ENCODE assay signal across 8 cellular contexts in genomic region chr10:120456626-120457430, GRCh38. TPM values are rescaled to one million over a fixed set of nuclear protein-coding genes. Genes with fewer than 3 reads are reported as not detected.
A peak's percentile ranks its signal among the peaks of the same experiment; 100 is the strongest.
DNase-seq lines count a peak whose midpoint lies in the region; ATAC-seq lines count a peak whose summit lies in the region.

PLPP4 (plus strand) TSS chr10:120457227; CDS start chr10:120457306, 79 bp downstream.

- H3K27ac Mint-ChIP-seq in activated naive CD8-positive, alpha-beta T cell treated with anti-CD3 and anti-CD28 coated beads for 36 hours = no peak within 1 kb of the TSS
- H3K27ac Mint-ChIP-seq in T-helper 2 cell treated with Interferon-gamma antibody and Interleukin-4, amounts not matched to agents 5 μg/mL and 100 μg/mL, for 36 hours = no peak within 1 kb of the TSS

- peak within 1 kb of the TSS; percentile 52 for H3K4me3 Mint-ChIP-seq in activated naive CD8-positive, alpha-beta T cell treated with anti-CD3 and anti-CD28 coated beads for 36 hours
- H3K4me3 Mint-ChIP-seq in T-helper 2 cell treated with Interferon-gamma antibody and Interleukin-4, amounts not matched to agents 5 μg/mL and 100 μg/mL, for 36 hours = no peak within 1 kb of the TSS

- H3K36me3 Mint-ChIP-seq in activated naive CD8-positive, alpha-beta T cell treated with anti-CD3 and anti-CD28 coated beads for 36 hours = no peaks in the 10 kb centered on the region
- no peaks in the 10 kb centered on the region for H3K36me3 Mint-ChIP-seq in T-helper 2 cell treated with Interferon-gamma antibody and Interleukin-4, amounts not matched to agents 5 μg/mL and 100 μg/mL, for 36 hours (ENCODE audit: low read depth)

- DNase-seq in COR-L47 (lab: John Stamatoyannopoulos, UW) (peak; percentile 58), hepatic stellate cell (ENCODE audit: low spot score) (peak; percentile 70), putamen (ENCODE audit: low spot score) (peak; percentile 41)
- DNase-seq in activated naive CD8-positive, alpha-beta T cell treated with anti-CD3 and anti-CD28 coated beads for 36 hours = peak; percentile 21
- no peak for DNase-seq in T-helper 2 cell treated with Interferon-gamma antibody and Interleukin-4, amounts not matched to agents 5 μg/mL and 100 μg/mL, for 36 hours (ENCODE audit: low spot score)

- H3K9me3 Mint-ChIP-seq in activated naive CD8-positive, alpha-beta T cell treated with anti-CD3 and anti-CD28 coated beads for 36 hours = no peaks in the 10 kb centered on the region
- no peaks in the 10 kb centered on the region for H3K9me3 Mint-ChIP-seq in T-helper 2 cell treated with Interferon-gamma antibody and Interleukin-4, amounts not matched to agents 5 μg/mL and 100 μg/mL, for 36 hours

- ATAC-seq in HG02973 (IDR thresholded peaks at IDR 0.05; ENCODE audit: unreplicated experiment) (peak; percentile 49), HG03378 (IDR thresholded peaks at IDR 0.05; ENCODE audit: unreplicated experiment) (no peak), HG03025 (IDR thresholded peaks at IDR 0.05; ENCODE audit: low FRiP score, unreplicated experiment) (no peak)

- peaks cover 47% of the 10 kb centered on the region for H3K27me3 Mint-ChIP-seq in activated naive CD8-positive, alpha-beta T cell treated with anti-CD3 and anti-CD28 coated beads for 36 hours
- H3K27me3 Mint-ChIP-seq in T-helper 2 cell treated with Interferon-gamma antibody and Interleukin-4, amounts not matched to agents 5 μg/mL and 100 μg/mL, for 36 hours (ENCODE audit: low read depth) = peaks cover 36% of the 10 kb centered on the region

- H3K4me1 Mint-ChIP-seq in activated naive CD8-positive, alpha-beta T cell treated with anti-CD3 and anti-CD28 coated beads for 36 hours = no peaks in the 10 kb centered on the region
- no peaks in the 10 kb centered on the region for H3K4me1 Mint-ChIP-seq in T-helper 2 cell treated with Interferon-gamma antibody and Interleukin-4, amounts not matched to agents 5 μg/mL and 100 μg/mL, for 36 hours (ENCODE audit: low read depth)

RNA-seq across cellular contexts. Expression of gene PLPP4, which starts in this region (rescaled TPM):
- not detected for total RNA-seq in activated naive CD8-positive, alpha-beta T cell treated with anti-CD3 and anti-CD28 coated beads for 36 hours

Comparison
In these comparisons a context has a peak if more than half of its experiments do, and no peak if none do; other contexts are left out.
1. Peak in DNase-seq in activated naive CD8-positive, alpha-beta T cell treated with anti-CD3 and anti-CD28 coated beads for 36 hours; RNA of the gene not detected or under 1 TPM.